In the genomic region with DNA sequence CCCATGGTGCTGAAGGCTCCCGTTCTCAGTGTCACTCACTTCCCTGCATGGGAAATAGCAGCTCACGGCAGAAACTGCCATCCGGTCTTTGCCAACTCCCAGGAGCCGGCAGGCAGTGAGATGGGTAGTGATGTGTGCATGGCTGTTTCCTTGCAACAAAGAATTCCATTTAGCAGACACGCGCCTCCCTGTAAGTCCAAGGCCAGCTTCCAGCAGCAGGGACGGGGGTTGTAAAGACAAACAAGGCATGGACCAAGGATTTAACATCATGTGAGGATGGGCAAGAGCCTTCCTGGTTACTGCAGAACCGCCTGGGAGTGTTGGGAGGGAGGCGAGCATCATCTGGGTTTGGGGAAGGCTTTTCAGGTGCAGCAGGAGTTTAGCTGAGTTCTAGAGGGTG, we compare ENCODE assay signal across 27 cellular contexts.
DNase-seq lines count a peak whose midpoint lies in the region; ATAC-seq, FAIRE-seq and TF ChIP-seq lines count a peak whose summit lies in the region.
"Had no signal": no experiment of that assay in that cellular context is flagged by ENCODE, and none has a peak within 500 bp of the region (broad histone marks: within the 10 kb centered on the region; RNA-seq: fewer than 3 reads in every experiment).

No MANE protein-coding gene starts in this region.

- no peak for ATAC-seq in activated CD8-positive, alpha-beta memory T cell treated with anti-CD3 and anti-CD28 coated beads, Interleukin-2, amount 10 ng/mL, durations not matched to agents 7 days and 5 days
- no peak for ATAC-seq in GM19324 (IDR thresholded peaks at IDR 0.05; ENCODE audit: low FRiP score, unreplicated experiment)
- ATAC-seq: GM23338, HepG2, K562, Right ventricle myocardium inferior had no signal

- H3K4me3 ChIP-seq in endodermal cell (ENCODE audit: low read length), result no peak overlapping the region
- H3K4me3 ChIP-seq: GM23338, HAP-1, K562, PC-9, SJSA1 had no signal

- 74 to 86% methylated on average over 3 to 9 of the region's 9 CpGs for WGBS in endodermal cell (ENCODE audit: insufficient coverage in 1 of 2, insufficient read length in 1 of 2), 2 experiments

- H3K27me3 ChIP-seq in endodermal cell (ENCODE audit: control insufficient read depth, insufficient read depth, low read length, poor library complexity, severe bottlenecking), result no peaks in the 10 kb centered on the region
- H3K27me3 ChIP-seq: SJSA1 had no signal

- H3K4me1 ChIP-seq in endodermal cell (ENCODE audit: control insufficient read depth, insufficient read depth, low read length), result no peaks in the 10 kb centered on the region
- H3K4me1 ChIP-seq: HAP-1, SJSA1 had no signal

- H3K9me3 ChIP-seq in endodermal cell (ENCODE audit: control insufficient read depth, low read length), result no peaks in the 10 kb centered on the region
- H3K9me3 ChIP-seq: HAP-1 had no signal

- H3K9ac ChIP-seq in endodermal cell (ENCODE audit: extremely low read depth, low read length, poor library complexity, severe bottlenecking), result no peak overlapping the region

- peak; percentile 3 for DNase-seq in activated CD8-positive, alpha-beta memory T cell treated with anti-CD3 and anti-CD28 coated beads for 24 hours
- no peak for DNase-seq in activated CD8-positive, alpha-beta memory T cell treated with anti-CD3 and anti-CD28 coated beads, Interleukin-2, amount 10 ng/mL, durations not matched to agents 7 days and 5 days
- peak; percentile 35 for DNase-seq in endodermal cell
- peak; percentile 24 for DNase-seq in medulla oblongata (ENCODE audit: extremely low spot score)
- DNase-seq in retina, result peak; percentile 56
- DNase-seq in D721Med (ENCODE audit: insufficient read length, low spot score), result no peak
- no peak for DNase-seq in chondrocyte (ENCODE audit: low spot score)
- DNase-seq: 8988T, ACHN, HFFc6, Kasumi-1, NCI-H1092 treated with DMSO at 0.1 percent for 48 hours, NCI-H1436, NCI-H187, NCI-H2081 treated with DMSO at 0.1 percent for 48 hours, NCI-H446, NCI-H524 treated with DMSO at 0.1 percent for 48 hours, NCI-H774, PC-9 had no signal

- no peak for TF ChIP-seq CTCF in endodermal cell (conservative IDR thresholded peaks at IDR 0.05)
- TF ChIP-seq CTCF in D721Med (IDR thresholded peaks at IDR 0.05; ENCODE audit: insufficient read depth, missing control alignments), result no peak
- TF ChIP-seq CTCF in chondrocyte (IDR thresholded peaks at IDR 0.05), result no peak

- no peak overlapping the region for H3K27ac ChIP-seq in endodermal cell (ENCODE audit: low read depth, low read length)
- H3K27ac ChIP-seq: PC-9, SJSA1 had no signal

- no peaks in the 10 kb centered on the region for H3K9me3 Mint-ChIP-seq in activated CD8-positive, alpha-beta memory T cell treated with anti-CD3 and anti-CD28 coated beads, Interleukin-2, amount 10 ng/mL, durations not matched to agents 7 days and 5 days (ENCODE audit: low read depth)
- H3K9me3 Mint-ChIP-seq in endodermal cell (no peaks in the 10 kb centered on the region), chondrocyte (ENCODE audit: low read depth) (peaks cover 37% of the 10 kb centered on the region)

- CTCF ChIA-PET in activated CD8-positive, alpha-beta memory T cell treated with anti-CD3 and anti-CD28 coated beads, Interleukin-2, amount 10 ng/mL, durations not matched to agents 7 days and 5 days (lab: Charles Lee), result no interaction called here

- no peak overlapping the region for H3K27ac Mint-ChIP-seq in activated CD8-positive, alpha-beta memory T cell treated with anti-CD3 and anti-CD28 coated beads, Interleukin-2, amount 10 ng/mL, durations not matched to agents 7 days and 5 days
- no peak overlapping the region for H3K27ac Mint-ChIP-seq in endodermal cell
- H3K27ac Mint-ChIP-seq in chondrocyte (ENCODE audit: unreplicated experiment), result no peak overlapping the region
- H3K27ac Mint-ChIP-seq: GM23338, HFFc6 had no signal

- FAIRE-seq in D721Med (lab: Jason Lieb, UNC), result no peak
- FAIRE-seq: GM19239, HepG2, K562 had no signal

- H3K36me3 Mint-ChIP-seq in activated CD8-positive, alpha-beta memory T cell treated with anti-CD3 and anti-CD28 coated beads, Interleukin-2, amount 10 ng/mL, durations not matched to agents 7 days and 5 days, result no peaks in the 10 kb centered on the region
- H3K36me3 Mint-ChIP-seq in endodermal cell (ENCODE audit: low read depth) (no peaks in the 10 kb centered on the region), chondrocyte (ENCODE audit: low read depth) (no peaks in the 10 kb centered on the region)

- H3K4me1 Mint-ChIP-seq in activated CD8-positive, alpha-beta memory T cell treated with anti-CD3 and anti-CD28 coated beads, Interleukin-2, amount 10 ng/mL, durations not matched to agents 7 days and 5 days, result no peaks in the 10 kb centered on the region
- H3K4me1 Mint-ChIP-seq in endodermal cell (peaks cover 5% of the 10 kb centered on the region), chondrocyte (ENCODE audit: low read depth) (no peaks in the 10 kb centered on the region)
- H3K4me1 Mint-ChIP-seq: GM23338 had no signal

- H3K27me3 Mint-ChIP-seq in activated CD8-positive, alpha-beta memory T cell treated with anti-CD3 and anti-CD28 coated beads, Interleukin-2, amount 10 ng/mL, durations not matched to agents 7 days and 5 days, result no peaks in the 10 kb centered on the region
- H3K27me3 Mint-ChIP-seq in endodermal cell (ENCODE audit: insufficient read depth) (peaks cover 7% of the 10 kb centered on the region), chondrocyte (ENCODE audit: low read depth) (no peaks in the 10 kb centered on the region)

- no peaks in the 10 kb centered on the region for H3K36me3 ChIP-seq in endodermal cell (ENCODE audit: control insufficient read depth, insufficient read depth, low read length)
- H3K36me3 ChIP-seq: HAP-1, SJSA1 had no signal

- H3K4me3 Mint-ChIP-seq in activated CD8-positive, alpha-beta memory T cell treated with anti-CD3 and anti-CD28 coated beads, Interleukin-2, amount 10 ng/mL, durations not matched to agents 7 days and 5 days, result no peak overlapping the region
- H3K4me3 Mint-ChIP-seq in endodermal cell (no peak overlapping the region), chondrocyte (ENCODE audit: unreplicated experiment) (no peak overlapping the region)
- H3K4me3 Mint-ChIP-seq: GM23338, HFFc6 had no signal

Comparison
In these comparisons a context has a peak if more than half of its experiments do, and no peak if none do; other contexts are left out.
1. DNase-seq: peak in activated CD8-positive, alpha-beta memory T cell treated with anti-CD3 and anti-CD28 coated beads for 24 hours (single experiment), endodermal cell (single experiment), medulla oblongata (single experiment) and retina (single experiment); none in activated CD8-positive, alpha-beta memory T cell treated with anti-CD3 and anti-CD28 coated beads, Interleukin-2, amount 10 ng/mL, durations not matched to agents 7 days and 5 days (single experiment), D721Med (single experiment) and chondrocyte (single experiment).